In the genomic region with DNA sequence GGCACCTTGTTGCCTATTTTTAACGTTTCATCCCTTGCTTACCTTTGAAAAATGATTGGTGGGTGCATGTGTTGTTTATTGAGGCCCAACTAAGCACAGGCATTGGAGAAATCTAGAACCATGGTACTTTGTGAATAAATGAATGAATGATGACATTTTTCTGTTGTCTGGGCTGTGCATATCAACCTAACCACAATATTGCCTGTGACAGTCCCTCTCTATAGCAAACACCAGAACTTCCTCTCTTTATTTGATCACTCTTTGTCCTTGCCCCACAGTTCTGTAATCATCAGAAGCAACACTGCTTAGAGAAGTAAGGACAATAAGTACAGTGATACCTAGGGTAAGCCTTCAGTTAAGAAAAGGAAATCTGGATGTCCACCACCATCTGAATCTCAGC, we compare ENCODE assay signal across 15 cellular contexts.
"Had no signal": no experiment of that assay in that cellular context is flagged by ENCODE, and none has a peak within 500 bp of the region (broad histone marks: within the 10 kb centered on the region; RNA-seq: fewer than 3 reads in every experiment).

No MANE protein-coding gene starts in this region.

- H3K9me3 ChIP-seq: colonic mucosa, psoas muscle, testis had no signal

- H3K27ac ChIP-seq: colonic mucosa, heart left ventricle, psoas muscle, right lobe of liver, testis had no signal

- H3K4me1 ChIP-seq: colonic mucosa, psoas muscle had no signal

- ATAC-seq: left colon; natural killer cell treated with Interleukin-12 subunit alpha and Interleukin-12 subunit beta and Interleukin-15 and Interleukin-18, amount 100 ng/mL, for 72 hours; psoas muscle; right lobe of liver; stimulated activated naive CD8-positive, alpha-beta T cell treated with anti-CD3 and anti-CD28 coated beads, Interleukin-15, amount 100 ng/mL, for 72 hours had no signal

- H3K4me3 ChIP-seq: colonic mucosa, heart left ventricle, psoas muscle, right lobe of liver, testis had no signal

- H3K4me1 Mint-ChIP-seq: activated naive CD4-positive, alpha-beta T cell treated with anti-CD3 and anti-CD28 coated beads, Interleukin-2, amount 50 U/mL, for 24 hours; stimulated activated naive CD8-positive, alpha-beta T cell treated with anti-CD3 and anti-CD28 coated beads, Interleukin-15, amount 100 ng/mL, for 72 hours had no signal

- H3K27me3 ChIP-seq: colonic mucosa, heart left ventricle, right lobe of liver, testis had no signal

- H3K4me3 Mint-ChIP-seq: activated B cell treated with CpG ODN at 0.5 μM for 24 hours; activated CD4-positive, alpha-beta T cell treated with anti-CD3 and anti-CD28 coated beads, Interleukin-2, amount 10 ng/mL, durations not matched to agents 24 days and 14 days; activated naive CD4-positive, alpha-beta T cell treated with anti-CD3 and anti-CD28 coated beads, Interleukin-2, amount 50 U/mL, for 24 hours; natural killer cell treated with Interleukin-12 subunit alpha and Interleukin-12 subunit beta and Interleukin-15 and Interleukin-18, amount 100 ng/mL, for 72 hours; stimulated activated naive CD8-positive, alpha-beta T cell treated with anti-CD3 and anti-CD28 coated beads, Interleukin-15, amount 100 ng/mL, for 72 hours had no signal

- H3K27me3 Mint-ChIP-seq: activated B cell treated with CpG ODN at 0.5 μM for 24 hours; activated naive CD4-positive, alpha-beta T cell treated with anti-CD3 and anti-CD28 coated beads, Interleukin-2, amount 50 U/mL, for 24 hours; stimulated activated naive CD8-positive, alpha-beta T cell treated with anti-CD3 and anti-CD28 coated beads, Interleukin-15, amount 100 ng/mL, for 72 hours had no signal

- H3K27ac Mint-ChIP-seq: activated B cell treated with CpG ODN at 0.5 μM for 24 hours; activated CD4-positive, alpha-beta T cell treated with anti-CD3 and anti-CD28 coated beads, Interleukin-2, amount 10 ng/mL, durations not matched to agents 24 days and 14 days; activated naive CD4-positive, alpha-beta T cell treated with anti-CD3 and anti-CD28 coated beads, Interleukin-2, amount 50 U/mL, for 24 hours; natural killer cell treated with Interleukin-12 subunit alpha and Interleukin-12 subunit beta and Interleukin-15 and Interleukin-18, amount 100 ng/mL, for 72 hours had no signal

- DNase-seq: activated B cell treated with CpG ODN at 0.5 μM for 24 hours; activated CD4-positive, alpha-beta T cell treated with anti-CD3 and anti-CD28 coated beads, Interleukin-2, amount 10 ng/mL, durations not matched to agents 24 days and 14 days; caudate nucleus; colonic mucosa; effector CD4-positive, alpha-beta T cell; heart left ventricle; left colon; mammary epithelial cell; psoas muscle; right lobe of liver; stimulated activated CD4-positive, alpha-beta T cell treated with anti-CD3 and anti-CD28 coated beads, Interleukin-2, amount 100 ng/mL, for 24 hours; stimulated activated naive CD8-positive, alpha-beta T cell treated with anti-CD3 and anti-CD28 coated beads, Interleukin-15, amount 100 ng/mL, for 72 hours; testis had no signal

- H3K36me3 ChIP-seq: colonic mucosa, right lobe of liver had no signal

- H3K9me3 Mint-ChIP-seq: natural killer cell treated with Interleukin-12 subunit alpha and Interleukin-12 subunit beta and Interleukin-15 and Interleukin-18, amount 100 ng/mL, for 72 hours had no signal
